ENCODE assay signal across 8 cellular contexts in genomic region chr14:63852817-63853730, GRCh38. TPM values are rescaled to one million over a fixed set of nuclear protein-coding genes. Genes with fewer than 3 reads are reported as not detected.
A peak's percentile ranks its signal among the peaks of the same experiment; 100 is the strongest.
DNase-seq lines count a peak whose midpoint lies in the region; ATAC-seq and TF ChIP-seq lines count a peak whose summit lies in the region.

SYNE2 (plus strand) TSS chr14:63853004; CDS start chr14:63909149, 56,145 bp downstream.

- peaks cover 4% of the 10 kb centered on the region for H3K27me3 Mint-ChIP-seq in activated T-helper 1 cell treated with anti-CD3 and anti-CD28 coated beads, Interleukin-12 subunit alpha, Interleukin-12 subunit beta, Interleukin-2, Interleukin-4 antibody, amounts not matched to agents 30 ng/mL and 10 ng/mL and 1 ng/mL, durations not matched to agents 14 hours and 24 hours and 36 hours (ENCODE audit: insufficient read depth)
- no peaks in the 10 kb centered on the region for H3K27me3 Mint-ChIP-seq in natural killer cell (ENCODE audit: low read depth in 2 of 2)

- BruUV-seq in Panc1 (replicated peaks; lab: Mats Ljungman, UMichigan), result no TSS peak

- peak; percentile 33 for TF ChIP-seq CTCF in Panc1 (IDR thresholded peaks at IDR 0.05)
- TF ChIP-seq CTCF in fibroblast of mammary gland (conservative IDR thresholded peaks at IDR 0.05; ENCODE audit: control insufficient read depth, insufficient read depth, low read depth, low read length), result no peak
- TF ChIP-seq CTCF in natural killer cell (IDR thresholded peaks at IDR 0.05), result peak; percentile 33

- POLR2A ChIA-PET in Panc1 (lab: Charles Lee), result no interaction called here

- H3K4me3 Mint-ChIP-seq in activated T-helper 1 cell treated with anti-CD3 and anti-CD28 coated beads, Interleukin-12 subunit alpha, Interleukin-12 subunit beta, Interleukin-2, Interleukin-4 antibody, amounts not matched to agents 30 ng/mL and 10 ng/mL and 1 ng/mL, durations not matched to agents 14 hours and 24 hours and 36 hours, result peak within 1 kb of the TSS; percentile 97
- peak within 1 kb of the TSS; percentile 99 for H3K4me3 Mint-ChIP-seq in natural killer cell

- peak within 1 kb of the TSS; percentile 88 for H3K27ac ChIP-seq in Panc1 (ENCODE audit: low read length)

- ATAC-seq in GM19397 (IDR thresholded peaks at IDR 0.05; ENCODE audit: unreplicated experiment), result peak; percentile 84
- peak; percentile 62 for ATAC-seq in HG03565 (IDR thresholded peaks at IDR 0.05; ENCODE audit: unreplicated experiment)
- peak; percentile 97 for ATAC-seq in Panc1
- ATAC-seq in natural killer cell, result peak; percentile 74 to 92 (median 85)
- peak; percentile 91 for ATAC-seq in stimulated activated naive CD8-positive, alpha-beta T cell treated with anti-CD3 and anti-CD28 coated beads, Interleukin-15, Interleukin-2, amounts not matched to agents 100 U/mL and 50 U/mL, for 24 hours

- in situ Hi-C loops in Panc1 (cut with HindIII; ENCODE audit: low pct_unique_long_range_greater_than_20kb, low sequenced_read_pairs), result no loop called here

- H3K9me3 ChIP-seq in Panc1 (ENCODE audit: control insufficient read depth, insufficient read depth, low read depth, low read length), result no peaks in the 10 kb centered on the region

- H3K4me3 ChIP-seq in Panc1 (ENCODE audit: low read depth in 2 of 2, low read length in 2 of 2), result peak within 1 kb of the TSS; percentile 64 to 80
- H3K4me3 ChIP-seq in fibroblast of mammary gland (ENCODE audit: control insufficient read depth, low read depth, low read length), result peak within 1 kb of the TSS; percentile 58

- H3K4me1 Mint-ChIP-seq in activated T-helper 1 cell treated with anti-CD3 and anti-CD28 coated beads, Interleukin-12 subunit alpha, Interleukin-12 subunit beta, Interleukin-2, Interleukin-4 antibody, amounts not matched to agents 30 ng/mL and 10 ng/mL and 1 ng/mL, durations not matched to agents 14 hours and 24 hours and 36 hours (ENCODE audit: low read depth), result peaks cover 43% of the 10 kb centered on the region
- peaks cover 37 to 44% of the 10 kb centered on the region in 2 donors for H3K4me1 Mint-ChIP-seq in natural killer cell

- H3K9me3 Mint-ChIP-seq in activated T-helper 1 cell treated with anti-CD3 and anti-CD28 coated beads, Interleukin-12 subunit alpha, Interleukin-12 subunit beta, Interleukin-2, Interleukin-4 antibody, amounts not matched to agents 30 ng/mL and 10 ng/mL and 1 ng/mL, durations not matched to agents 14 hours and 24 hours and 36 hours, result no peaks in the 10 kb centered on the region
- no peaks in the 10 kb centered on the region for H3K9me3 Mint-ChIP-seq in natural killer cell

- CTCF ChIA-PET in Panc1 (lab: Charles Lee), result no interaction called here

- no peaks in the 10 kb centered on the region for H3K36me3 ChIP-seq in Panc1 (ENCODE audit: control insufficient read depth, insufficient read depth, low read length)

- peak; percentile 66 for DNase-seq in COLO829 (ENCODE audit: low spot score)
- DNase-seq in Panc1 (ENCODE audit: low read depth, low spot score), result no peak
- peak; percentile 81 for DNase-seq in activated T-helper 1 cell treated with anti-CD3 and anti-CD28 coated beads, Interleukin-12 subunit alpha, Interleukin-12 subunit beta, Interleukin-2, Interleukin-4 antibody, amounts not matched to agents 30 ng/mL and 10 ng/mL and 1 ng/mL, durations not matched to agents 14 hours and 24 hours and 36 hours (ENCODE audit: low spot score)
- peak; percentile 57 for DNase-seq in fibroblast of mammary gland (ENCODE audit: low read depth)
- DNase-seq in natural killer cell, result peak; percentile 83
- DNase-seq in stimulated activated naive CD8-positive, alpha-beta T cell treated with anti-CD3 and anti-CD28 coated beads, Interleukin-15, Interleukin-2, amounts not matched to agents 100 U/mL and 50 U/mL, for 24 hours, result peak; percentile 87

- no peaks in the 10 kb centered on the region; the same call in 1 of the 2 replicates for H3K4me1 ChIP-seq in Panc1 (ENCODE audit: control insufficient read depth, insufficient read depth, low read length)

- H3K27ac Mint-ChIP-seq in activated T-helper 1 cell treated with anti-CD3 and anti-CD28 coated beads, Interleukin-12 subunit alpha, Interleukin-12 subunit beta, Interleukin-2, Interleukin-4 antibody, amounts not matched to agents 30 ng/mL and 10 ng/mL and 1 ng/mL, durations not matched to agents 14 hours and 24 hours and 36 hours, result peak within 1 kb of the TSS; percentile 97
- H3K27ac Mint-ChIP-seq in natural killer cell, result peak within 1 kb of the TSS; percentile 93 to 96

- H3K27me3 ChIP-seq in Panc1 (ENCODE audit: control insufficient read depth, insufficient read depth, low read length), result no peaks in the 10 kb centered on the region

- peaks cover 11% of the 10 kb centered on the region for H3K36me3 Mint-ChIP-seq in activated T-helper 1 cell treated with anti-CD3 and anti-CD28 coated beads, Interleukin-12 subunit alpha, Interleukin-12 subunit beta, Interleukin-2, Interleukin-4 antibody, amounts not matched to agents 30 ng/mL and 10 ng/mL and 1 ng/mL, durations not matched to agents 14 hours and 24 hours and 36 hours (ENCODE audit: low read depth)
- H3K36me3 Mint-ChIP-seq in natural killer cell, result no peaks in the 10 kb centered on the region

- intact Hi-C loops in Panc1 (cut with micrococcal nuclease; ENCODE audit: unreplicated experiment) (no loop called here), natural killer cell (cut with micrococcal nuclease) (no loop called here)
- intact Hi-C loops in activated T-helper 1 cell treated with anti-CD3 and anti-CD28 coated beads, Interleukin-12 subunit alpha, Interleukin-12 subunit beta, Interleukin-2, Interleukin-4 antibody, amounts not matched to agents 30 ng/mL and 10 ng/mL and 1 ng/mL, durations not matched to agents 14 hours and 24 hours and 36 hours (cut with micrococcal nuclease), result loop anchor here (1.0 to 5.0 kb wide), 8 partner anchors 16 to 535 kb away; partner anchors contain the start of genes MTHFD1, PPP2R5E and SGPP1

RNA-seq across cellular contexts. Expression of gene SYNE2, which starts in this region (rescaled TPM):
- total RNA-seq in Panc1 (2021; ENCODE audit: unreplicated experiment), result 37.5 TPM
- polyA plus RNA-seq in Panc1 (2012; ENCODE audit: insufficient read length), result 39.8 TPM
- 25.1 and 26.9 TPM in 2 replicates for total RNA-seq in activated T-helper 1 cell treated with anti-CD3 and anti-CD28 coated beads, Interleukin-12 subunit alpha, Interleukin-12 subunit beta, Interleukin-2, Interleukin-4 antibody, amounts not matched to agents 30 ng/mL and 10 ng/mL and 1 ng/mL, durations not matched to agents 14 hours and 24 hours and 36 hours
- 100 to 1,000 TPM; 325 to 434 (median 373) TPM for total RNA-seq in natural killer cell
